ENCODE assay signal across 8 cellular contexts in the genomic region with DNA sequence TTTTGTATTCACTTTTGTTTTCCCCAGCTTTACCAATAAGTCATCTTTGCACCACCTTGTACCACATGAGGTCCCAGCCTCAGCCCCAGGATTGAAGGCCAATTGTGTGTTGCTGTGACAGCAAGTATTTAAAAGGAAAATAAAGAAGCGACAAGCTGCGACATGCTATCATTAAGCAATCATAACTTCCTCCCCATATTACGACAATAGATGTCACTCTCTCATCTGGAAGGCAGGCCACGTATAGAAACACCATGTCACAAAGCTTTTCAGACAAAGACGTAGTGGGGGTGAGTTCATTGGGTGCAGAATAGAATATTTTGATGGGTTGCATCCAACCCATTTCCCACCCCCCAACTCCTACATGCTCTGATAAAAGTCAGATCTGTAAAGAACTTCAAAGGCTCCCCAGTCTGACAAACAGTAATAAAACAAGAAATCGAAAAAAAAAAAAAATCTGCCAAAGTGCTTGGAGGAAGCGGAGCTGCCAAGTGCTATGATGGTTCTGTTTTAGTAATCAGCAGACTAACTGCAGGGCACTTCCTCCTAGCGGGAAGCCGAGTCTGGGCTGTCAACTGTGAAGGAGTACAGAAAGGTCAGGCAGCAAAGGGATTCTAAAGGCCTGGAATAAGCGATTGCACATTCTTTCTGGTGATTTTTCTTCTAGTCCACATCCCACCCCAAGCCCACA.
DNase-seq lines count a peak whose midpoint lies in the region; ATAC-seq and TF ChIP-seq lines count a peak whose summit lies in the region.
"Had no signal": no experiment of that assay in that cellular context is flagged by ENCODE, and none has a peak within 500 bp of the region (broad histone marks: within the 10 kb centered on the region; RNA-seq: fewer than 3 reads in every experiment).

No MANE protein-coding gene starts in this region.

- no peak for TF ChIP-seq RAD21 in IMR-90 (IDR thresholded peaks at IDR 0.05; ENCODE audit: low read length)

- no peaks in the 10 kb centered on the region for H3K9me1 ChIP-seq in IMR-90 (ENCODE audit: insufficient read depth, low read length)

- dilution Hi-C loops in IMR-90 (cut with HindIII; ENCODE audit: low sequenced_read_pairs, unreplicated experiment) = no loop called here

- no peak for TF ChIP-seq CTCF in IMR-90 (conservative IDR thresholded peaks at IDR 0.05; ENCODE audit: low read depth, low read length)

- no TSS peak for BruUV-seq in IMR-90 (replicated peaks; lab: Mats Ljungman, UMichigan)

- no peak overlapping the region; the same call in 1 of the 2 replicates for H3K18ac ChIP-seq in IMR-90 (ENCODE audit: low read depth, low read length)

- H3K4me2 ChIP-seq in IMR-90 (ENCODE audit: low read depth, low read length) = no peak overlapping the region; the same call in 1 of the 2 replicates

- H3K27ac ChIP-seq in IMR-90 (ENCODE audit: insufficient read depth, low read length) (peak overlapping the region; percentile 15; the same call in 1 of the 2 replicates), right cardiac atrium (ENCODE audit: low read length) (no peak overlapping the region)

- no peak overlapping the region; the same call in 1 of the 2 replicates for H4K5ac ChIP-seq in IMR-90 (ENCODE audit: low read depth, low read length)

- no peaks in the 10 kb centered on the region for H3K36me3 ChIP-seq in IMR-90 (ENCODE audit: control insufficient read depth, insufficient read depth, low read length)

- ATAC-seq in IMR-90 (ENCODE audit: low read depth) = peak; percentile 61
- ATAC-seq in right cardiac atrium = peak; percentile 59 to 64

- no peak overlapping the region for H3K4me3 ChIP-seq in IMR-90 (ENCODE audit: insufficient read depth, low read depth, low read length)
- H3K4me3 ChIP-seq in right cardiac atrium (ENCODE audit: low read length) = no peak overlapping the region

- H2AK9ac ChIP-seq in IMR-90 (replicated peaks; ENCODE audit: low read depth, low read length, poor library complexity) = no peak overlapping the region

- intact Hi-C loops in IMR-90 (cut with micrococcal nuclease) = no loop called here
- intact Hi-C loops in right cardiac atrium (cut with DNase I) = no loop called here

- DNase-seq in IMR-90 (no peak), SKM-1 treated with dmso at 0.1 percent for 144 hours (lab: John Stamatoyannopoulos, UW; ENCODE audit: unreplicated experiment) (peak; percentile 35), right cardiac atrium (peak; percentile 28 to 55 (median 54)), retina (peak; percentile 44), 8988T (no peak)
- DNase-seq in activated CD4-positive, CD25-positive, alpha-beta regulatory T cell (lab: John Stamatoyannopoulos, UW) = no peak
- DNase-seq in stimulated activated naive CD4-positive, alpha-beta T cell treated with Interleukin-2 at 50 U/mL for 16 hours (lab: John Stamatoyannopoulos, UW) = no peak
- DNase-seq: effector CD8-positive, alpha-beta T cell had no signal

- H2BK120ac ChIP-seq in IMR-90 (ENCODE audit: low read depth, low read length) = no peak overlapping the region

- H2AFZ ChIP-seq in IMR-90 (replicated peaks; ENCODE audit: low read length, poor library complexity) = peak overlapping the region; percentile 14

- H3K9me3 ChIP-seq in IMR-90 (ENCODE audit: control insufficient read depth, insufficient read depth, low read length) (no peaks in the 10 kb centered on the region), right cardiac atrium (ENCODE audit: control insufficient read depth, low read length) (no peaks in the 10 kb centered on the region)

- H4K8ac ChIP-seq in IMR-90 (ENCODE audit: low read depth in 2 of 2, low read length in 2 of 2) = no peak overlapping the region

- no peak overlapping the region for H3K14ac ChIP-seq in IMR-90 (replicated peaks; ENCODE audit: low read depth, low read length)

- H3K27me3 ChIP-seq in IMR-90 (ENCODE audit: control insufficient read depth, insufficient read depth, low read length) (peaks cover 11% of the 10 kb centered on the region), right cardiac atrium (ENCODE audit: control insufficient read depth, insufficient read depth) (no peaks in the 10 kb centered on the region)

- no peak overlapping the region for H3K56ac ChIP-seq in IMR-90 (ENCODE audit: extremely low read depth, insufficient read depth, low read length)

- CTCF ChIA-PET in IMR-90 (lab: Yijun Ruan, JAX) = interaction anchor here (0.6 kb wide), 1 partner anchor 574 kb away, joined by 4 read pairs; no protein-coding TSS in a partner anchor

- H3K23ac ChIP-seq in IMR-90 (ENCODE audit: low read depth, low read length) = no peak overlapping the region

- H3K4me1 ChIP-seq in IMR-90 (ENCODE audit: control insufficient read depth, insufficient read depth, low read length) (no peaks in the 10 kb centered on the region; the same call in 1 of the 2 replicates), right cardiac atrium (ENCODE audit: control insufficient read depth, insufficient read depth, low read length) (no peaks in the 10 kb centered on the region)

- H2AK5ac ChIP-seq in IMR-90 (ENCODE audit: low read depth, low read length) = no peak overlapping the region

- H3K79me1 ChIP-seq in IMR-90 (ENCODE audit: low read depth in 1 of 2, low read length in 2 of 2) = no peaks in the 10 kb centered on the region

- H3K4ac ChIP-seq in IMR-90 (ENCODE audit: low read depth, low read length) = no peak overlapping the region

- no CpG with 5 or more reads among the region's 10 CpGs for WGBS in IMR-90 (ENCODE audit: extremely low coverage in 2 of 2, insufficient read length in 1 of 2), 2 experiments
- 43% methylated on average over 10 of the region's 10 CpGs for WGBS in right cardiac atrium

- no peak overlapping the region for H2BK20ac ChIP-seq in IMR-90 (ENCODE audit: low read depth, low read length)

- no peak overlapping the region for H2BK15ac ChIP-seq in IMR-90 (ENCODE audit: low read depth, low read length)

- H3K9ac ChIP-seq in IMR-90 (ENCODE audit: low read depth, low read length) = no peak overlapping the region

- POLR2A ChIA-PET in IMR-90 (lab: Charles Lee; ENCODE audit: unreplicated experiment) = no interaction called here

- H2BK5ac ChIP-seq in IMR-90 (ENCODE audit: low read depth, low read length, poor library complexity, severe bottlenecking) = no peak overlapping the region

- in situ Hi-C loops in IMR-90 (cut with MboI; ENCODE audit: low sequenced_read_pairs) = loop anchor here (25.0 kb wide), 1 partner anchor 1212 kb away; no protein-coding TSS in a partner anchor

- H4K91ac ChIP-seq in IMR-90 (ENCODE audit: insufficient read depth, low read depth, low read length) = no peak overlapping the region

- no peak for TF ChIP-seq POLR2A in IMR-90 (IDR thresholded peaks at IDR 0.05; ENCODE audit: low read depth, low read length)

- no peaks in the 10 kb centered on the region for H4K20me1 ChIP-seq in IMR-90 (ENCODE audit: insufficient read depth, low read length)

TF ChIP-seq in IMR-90, 13 proteins besides CTCF, POLR2A, EP300 and RAD21:
- TF ChIP-seq ELK1 (IDR thresholded peaks at IDR 0.05; ENCODE audit: borderline replicate concordance, low read depth, low read length) (no peak), MXI1 (IDR thresholded peaks at IDR 0.05; ENCODE audit: borderline replicate concordance, low read depth, low read length) (no peak), CHD1 (IDR thresholded peaks at IDR 0.05; ENCODE audit: low read depth, low read length) (no peak), CEBPB (IDR thresholded peaks at IDR 0.05; ENCODE audit: low read depth, low read length) (no peak), BHLHE40 (IDR thresholded peaks at IDR 0.05; ENCODE audit: low read depth, low read length) (no peak), SMC3 (IDR thresholded peaks at IDR 0.05; ENCODE audit: low read depth, low read length) (no peak), FOS (IDR thresholded peaks at IDR 0.05; ENCODE audit: low read depth, low read length) (no peak), NFE2L2 (IDR thresholded peaks at IDR 0.05; ENCODE audit: low read depth, low read length) (no peak), MAFK (IDR thresholded peaks at IDR 0.05; ENCODE audit: low read depth, low read length) (no peak), RCOR1 (IDR thresholded peaks at IDR 0.05; ENCODE audit: insufficient replicate concordance, low read length) (no peak), RFX5 (IDR thresholded peaks at IDR 0.05; ENCODE audit: low read depth, low read length) (no peak), MAZ (IDR thresholded peaks at IDR 0.05; ENCODE audit: borderline replicate concordance, low read depth, low read length) (no peak)
- TF ChIP-seq, protein P1, sequence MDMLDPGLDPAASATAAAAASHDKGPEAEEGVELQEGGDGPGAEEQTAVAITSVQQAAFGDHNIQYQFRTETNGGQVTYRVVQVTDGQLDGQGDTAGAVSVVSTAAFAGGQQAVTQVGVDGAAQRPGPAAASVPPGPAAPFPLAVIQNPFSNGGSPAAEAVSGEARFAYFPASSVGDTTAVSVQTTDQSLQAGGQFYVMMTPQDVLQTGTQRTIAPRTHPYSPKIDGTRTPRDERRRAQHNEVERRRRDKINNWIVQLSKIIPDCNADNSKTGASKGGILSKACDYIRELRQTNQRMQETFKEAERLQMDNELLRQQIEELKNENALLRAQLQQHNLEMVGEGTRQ (IDR thresholded peaks at IDR 0.05; ENCODE audit: low read depth, low read length) = no peak

Comparison
In these comparisons a context has a peak if more than half of its experiments do, and no peak if none do; other contexts are left out.
1. DNase-seq: peak in SKM-1 treated with dmso at 0.1 percent for 144 hours (single experiment), right cardiac atrium (3 of 3) and retina (single experiment); none in IMR-90 (single experiment), activated CD4-positive, CD25-positive, alpha-beta regulatory T cell (0 of 4), stimulated activated naive CD4-positive, alpha-beta T cell treated with Interleukin-2 at 50 U/mL for 16 hours (single experiment) and 8988T (single experiment).